Comparison of ENCODE assay signal across 31 cellular contexts in genomic region chrX:155132110-155132509, GRCh38.
"Had no signal": no experiment of that assay in that cellular context is flagged by ENCODE, and none has a peak within 500 bp of the region (broad histone marks: within the 10 kb centered on the region; RNA-seq: fewer than 3 reads in every experiment).

No MANE protein-coding gene starts in this region.

- H3K27me3 ChIP-seq: colonic mucosa, gastroesophageal sphincter, heart left ventricle, hepatocyte, ovary, sigmoid colon, tibial nerve, upper lobe of left lung had no signal

- H3K4me1 ChIP-seq: colonic mucosa, gastroesophageal sphincter, heart left ventricle, lower lobe of right lung, psoas muscle, sigmoid colon, tibial nerve, upper lobe of left lung had no signal

- H3K4me3 Mint-ChIP-seq: dendritic cell treated with granulocyte-macrophage colony-stimulating factor and Interleukin-4, amounts not matched to agents 40 ng/mL and 50 ng/mL, for 4 days; endodermal cell; immature natural killer cell; natural killer cell; stimulated activated effector memory CD8-positive, alpha-beta T cell treated with anti-CD3 and anti-CD28 coated beads, Interleukin-12 subunit alpha, Interleukin-12 subunit beta, amount 100 ng/mL, for 72 hours had no signal

- H3K27ac Mint-ChIP-seq: dendritic cell treated with granulocyte-macrophage colony-stimulating factor and Interleukin-4, amounts not matched to agents 40 ng/mL and 50 ng/mL, for 4 days; endodermal cell; immature natural killer cell; natural killer cell; stimulated activated effector memory CD8-positive, alpha-beta T cell treated with anti-CD3 and anti-CD28 coated beads, Interleukin-12 subunit alpha, Interleukin-12 subunit beta, amount 100 ng/mL, for 72 hours had no signal

- H3K4me1 Mint-ChIP-seq: endodermal cell; immature natural killer cell; natural killer cell; stimulated activated effector memory CD8-positive, alpha-beta T cell treated with anti-CD3 and anti-CD28 coated beads, Interleukin-12 subunit alpha, Interleukin-12 subunit beta, amount 100 ng/mL, for 72 hours had no signal

- H3K4me3 ChIP-seq: colonic mucosa, gastroesophageal sphincter, heart left ventricle, hepatocyte, lower lobe of right lung, ovary, psoas muscle, sigmoid colon, thoracic aorta, tibial nerve, upper lobe of left lung had no signal

- H3K27ac ChIP-seq: colonic mucosa, epithelial cell of prostate, gastroesophageal sphincter, heart left ventricle, hepatocyte, lower lobe of right lung, ovary, psoas muscle, sigmoid colon, thoracic aorta, tibial nerve, upper lobe of left lung had no signal

- H3K9me3 ChIP-seq: colonic mucosa, ovary, psoas muscle, sigmoid colon, thoracic aorta, upper lobe of left lung had no signal

- H3K9me3 Mint-ChIP-seq: dendritic cell treated with granulocyte-macrophage colony-stimulating factor and Interleukin-4, amounts not matched to agents 40 ng/mL and 50 ng/mL, for 4 days had no signal

- FAIRE-seq: urothelium cell line had no signal

- ATAC-seq: esophagus mucosa; gastroesophageal sphincter; heart left ventricle; left colon; left ventricle myocardium superior; lower lobe of right lung; natural killer cell; psoas muscle; right cardiac atrium; stimulated activated effector memory CD8-positive, alpha-beta T cell treated with anti-CD3 and anti-CD28 coated beads, Interleukin-12 subunit alpha, Interleukin-12 subunit beta, amount 100 ng/mL, for 72 hours had no signal

- H3K79me2 ChIP-seq: hepatocyte had no signal

- H3K36me3 Mint-ChIP-seq: immature natural killer cell; stimulated activated effector memory CD8-positive, alpha-beta T cell treated with anti-CD3 and anti-CD28 coated beads, Interleukin-12 subunit alpha, Interleukin-12 subunit beta, amount 100 ng/mL, for 72 hours had no signal

- H3K36me3 ChIP-seq: colonic mucosa, gastroesophageal sphincter, heart left ventricle, lower lobe of right lung, ovary, sigmoid colon, thoracic aorta, tibial nerve, upper lobe of left lung had no signal

- H3K27me3 Mint-ChIP-seq: dendritic cell treated with granulocyte-macrophage colony-stimulating factor and Interleukin-4, amounts not matched to agents 40 ng/mL and 50 ng/mL, for 4 days had no signal

- H2AFZ ChIP-seq: hepatocyte had no signal

- H3K4me2 ChIP-seq: hepatocyte had no signal

- DNase-seq: colonic mucosa; effector CD8-positive, alpha-beta T cell; endodermal cell; foreskin fibroblast; heart left ventricle; immature natural killer cell; islet precursor cell; kidney glomerular epithelial cell; left colon; left ventricle myocardium superior; lower lobe of right lung; natural killer cell; occipital lobe; ovary; posterior cingulate gyrus; psoas muscle; right cardiac atrium; sigmoid colon; stimulated activated CD4-positive, alpha-beta T cell treated with anti-CD3 and anti-CD28 coated beads, Interleukin-2, amount 100 ng/mL, for 24 hours; stimulated activated CD4-positive, alpha-beta T cell treated with anti-CD3 and anti-CD28 coated beads, Interleukin-4, amount 100 ng/mL, for 24 hours; stimulated activated naive CD4-positive, alpha-beta T cell treated with Interleukin-2 at 50 U/mL for 16 hours; upper lobe of left lung had no signal
